Comparison of ENCODE assay signal across 1 cellular context in genomic region chr3:99846472-99846871, GRCh38.
TF ChIP-seq lines count a peak whose summit lies in the region.

No MANE protein-coding gene starts in this region.

TF ChIP-seq in HepG2, 621 proteins besides CTCF, POLR2A, EP300 and RAD21 (continued from another document and continues in another):
- TF ChIP-seq MEF2D (CRISPR knock-in tag; IDR thresholded peaks at IDR 0.05): no peak
- peak; percentile 32; the same call in 1 of the 2 replicates for TF ChIP-seq MED1 (CRISPR knock-in tag; IDR thresholded peaks at IDR 0.05)
- no peak for TF ChIP-seq NFE2L1 (CRISPR knock-in tag; IDR thresholded peaks at IDR 0.05; ENCODE audit: borderline replicate concordance)
- no peak for TF ChIP-seq HOXA9 (CRISPR knock-in tag; IDR thresholded peaks at IDR 0.05; ENCODE audit: borderline replicate concordance)
- no peak for TF ChIP-seq ZNF329 (CRISPR knock-in tag; IDR thresholded peaks at IDR 0.05; ENCODE audit: low read depth)
- no peak for TF ChIP-seq ATF6 (CRISPR knock-in tag; conservative IDR thresholded peaks at IDR 0.05)
- no peak for TF ChIP-seq SOX5 (CRISPR knock-in tag; IDR thresholded peaks at IDR 0.05; ENCODE audit: borderline replicate concordance)
- TF ChIP-seq, protein P1, sequence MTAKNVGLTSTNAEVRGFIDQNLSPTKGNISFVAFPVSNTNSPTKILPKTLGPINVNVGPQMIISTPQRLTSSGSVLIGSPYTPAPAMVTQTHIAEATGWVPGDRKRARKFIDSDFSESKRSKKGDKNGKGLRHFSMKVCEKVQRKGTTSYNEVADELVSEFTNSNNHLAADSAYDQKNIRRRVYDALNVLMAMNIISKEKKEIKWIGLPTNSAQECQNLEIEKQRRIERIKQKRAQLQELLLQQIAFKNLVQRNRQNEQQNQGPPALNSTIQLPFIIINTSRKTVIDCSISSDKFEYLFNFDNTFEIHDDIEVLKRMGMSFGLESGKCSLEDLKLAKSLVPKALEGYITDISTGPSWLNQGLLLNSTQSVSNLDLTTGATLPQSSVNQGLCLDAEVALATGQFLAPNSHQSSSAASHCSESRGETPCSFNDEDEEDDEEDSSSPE (CRISPR knock-in tag; IDR thresholded peaks at IDR 0.05): no peak
- TF ChIP-seq ZNF382 (CRISPR knock-in tag; IDR thresholded peaks at IDR 0.05; ENCODE audit: borderline replicate concordance): no peak
- no peak for TF ChIP-seq NBN (conservative IDR thresholded peaks at IDR 0.05)
- TF ChIP-seq CREM (IDR thresholded peaks at IDR 0.05): peak; percentile 18; the same call in 1 of the 2 replicates
- no peak for TF ChIP-seq CREM (CRISPR knock-in tag; IDR thresholded peaks at IDR 0.05)
- no peak for TF ChIP-seq ZNF253 (CRISPR knock-in tag; IDR thresholded peaks at IDR 0.05; ENCODE audit: borderline replicate concordance)
- TF ChIP-seq PAX8 (CRISPR knock-in tag; IDR thresholded peaks at IDR 0.05; ENCODE audit: borderline replicate concordance): no peak
- no peak for TF ChIP-seq SIN3A (IDR thresholded peaks at IDR 0.05; ENCODE audit: borderline replicate concordance, low read depth, low read length)
- no peak for TF ChIP-seq NR2F6 (IDR thresholded peaks at IDR 0.05)
- no peak for TF ChIP-seq NR2F6 (CRISPR knock-in tag; IDR thresholded peaks at IDR 0.05)
- TF ChIP-seq CC2D1A (CRISPR knock-in tag; IDR thresholded peaks at IDR 0.05): no peak
- no peak for TF ChIP-seq PRDM10 (CRISPR knock-in tag; IDR thresholded peaks at IDR 0.05; ENCODE audit: low read depth)
- TF ChIP-seq ZNF709 (CRISPR knock-in tag; IDR thresholded peaks at IDR 0.05): no peak
- TF ChIP-seq AFF4 (CRISPR knock-in tag; IDR thresholded peaks at IDR 0.05): no peak
- TF ChIP-seq ATF2 (CRISPR knock-in tag; IDR thresholded peaks at IDR 0.05): no peak
- TF ChIP-seq, protein P2, sequence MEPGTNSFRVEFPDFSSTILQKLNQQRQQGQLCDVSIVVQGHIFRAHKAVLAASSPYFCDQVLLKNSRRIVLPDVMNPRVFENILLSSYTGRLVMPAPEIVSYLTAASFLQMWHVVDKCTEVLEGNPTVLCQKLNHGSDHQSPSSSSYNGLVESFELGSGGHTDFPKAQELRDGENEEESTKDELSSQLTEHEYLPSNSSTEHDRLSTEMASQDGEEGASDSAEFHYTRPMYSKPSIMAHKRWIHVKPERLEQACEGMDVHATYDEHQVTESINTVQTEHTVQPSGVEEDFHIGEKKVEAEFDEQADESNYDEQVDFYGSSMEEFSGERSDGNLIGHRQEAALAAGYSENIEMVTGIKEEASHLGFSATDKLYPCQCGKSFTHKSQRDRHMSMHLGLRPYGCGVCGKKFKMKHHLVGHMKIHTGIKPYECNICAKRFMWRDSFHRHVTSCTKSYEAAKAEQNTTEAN (CRISPR knock-in tag; conservative IDR thresholded peaks at IDR 0.05): no peak
- peak; percentile 21; the same call in 1 of the 2 replicates for TF ChIP-seq FOXA3 (CRISPR knock-in tag; IDR thresholded peaks at IDR 0.05)
- TF ChIP-seq FOXA1 (IDR thresholded peaks at IDR 0.05): no peak
- no peak for TF ChIP-seq FOXA1 (CRISPR knock-in tag; IDR thresholded peaks at IDR 0.05)
- TF ChIP-seq KLF9 (CRISPR knock-in tag; IDR thresholded peaks at IDR 0.05; ENCODE audit: low read depth): no peak
- TF ChIP-seq, protein P3, sequence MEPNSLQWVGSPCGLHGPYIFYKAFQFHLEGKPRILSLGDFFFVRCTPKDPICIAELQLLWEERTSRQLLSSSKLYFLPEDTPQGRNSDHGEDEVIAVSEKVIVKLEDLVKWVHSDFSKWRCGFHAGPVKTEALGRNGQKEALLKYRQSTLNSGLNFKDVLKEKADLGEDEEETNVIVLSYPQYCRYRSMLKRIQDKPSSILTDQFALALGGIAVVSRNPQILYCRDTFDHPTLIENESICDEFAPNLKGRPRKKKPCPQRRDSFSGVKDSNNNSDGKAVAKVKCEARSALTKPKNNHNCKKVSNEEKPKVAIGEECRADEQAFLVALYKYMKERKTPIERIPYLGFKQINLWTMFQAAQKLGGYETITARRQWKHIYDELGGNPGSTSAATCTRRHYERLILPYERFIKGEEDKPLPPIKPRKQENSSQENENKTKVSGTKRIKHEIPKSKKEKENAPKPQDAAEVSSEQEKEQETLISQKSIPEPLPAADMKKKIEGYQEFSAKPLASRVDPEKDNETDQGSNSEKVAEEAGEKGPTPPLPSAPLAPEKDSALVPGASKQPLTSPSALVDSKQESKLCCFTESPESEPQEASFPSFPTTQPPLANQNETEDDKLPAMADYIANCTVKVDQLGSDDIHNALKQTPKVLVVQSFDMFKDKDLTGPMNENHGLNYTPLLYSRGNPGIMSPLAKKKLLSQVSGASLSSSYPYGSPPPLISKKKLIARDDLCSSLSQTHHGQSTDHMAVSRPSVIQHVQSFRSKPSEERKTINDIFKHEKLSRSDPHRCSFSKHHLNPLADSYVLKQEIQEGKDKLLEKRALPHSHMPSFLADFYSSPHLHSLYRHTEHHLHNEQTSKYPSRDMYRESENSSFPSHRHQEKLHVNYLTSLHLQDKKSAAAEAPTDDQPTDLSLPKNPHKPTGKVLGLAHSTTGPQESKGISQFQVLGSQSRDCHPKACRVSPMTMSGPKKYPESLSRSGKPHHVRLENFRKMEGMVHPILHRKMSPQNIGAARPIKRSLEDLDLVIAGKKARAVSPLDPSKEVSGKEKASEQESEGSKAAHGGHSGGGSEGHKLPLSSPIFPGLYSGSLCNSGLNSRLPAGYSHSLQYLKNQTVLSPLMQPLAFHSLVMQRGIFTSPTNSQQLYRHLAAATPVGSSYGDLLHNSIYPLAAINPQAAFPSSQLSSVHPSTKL (CRISPR knock-in tag; IDR thresholded peaks at IDR 0.05): peak; percentile 44; the same call in 1 of the 2 replicates
- TF ChIP-seq, protein P4, sequence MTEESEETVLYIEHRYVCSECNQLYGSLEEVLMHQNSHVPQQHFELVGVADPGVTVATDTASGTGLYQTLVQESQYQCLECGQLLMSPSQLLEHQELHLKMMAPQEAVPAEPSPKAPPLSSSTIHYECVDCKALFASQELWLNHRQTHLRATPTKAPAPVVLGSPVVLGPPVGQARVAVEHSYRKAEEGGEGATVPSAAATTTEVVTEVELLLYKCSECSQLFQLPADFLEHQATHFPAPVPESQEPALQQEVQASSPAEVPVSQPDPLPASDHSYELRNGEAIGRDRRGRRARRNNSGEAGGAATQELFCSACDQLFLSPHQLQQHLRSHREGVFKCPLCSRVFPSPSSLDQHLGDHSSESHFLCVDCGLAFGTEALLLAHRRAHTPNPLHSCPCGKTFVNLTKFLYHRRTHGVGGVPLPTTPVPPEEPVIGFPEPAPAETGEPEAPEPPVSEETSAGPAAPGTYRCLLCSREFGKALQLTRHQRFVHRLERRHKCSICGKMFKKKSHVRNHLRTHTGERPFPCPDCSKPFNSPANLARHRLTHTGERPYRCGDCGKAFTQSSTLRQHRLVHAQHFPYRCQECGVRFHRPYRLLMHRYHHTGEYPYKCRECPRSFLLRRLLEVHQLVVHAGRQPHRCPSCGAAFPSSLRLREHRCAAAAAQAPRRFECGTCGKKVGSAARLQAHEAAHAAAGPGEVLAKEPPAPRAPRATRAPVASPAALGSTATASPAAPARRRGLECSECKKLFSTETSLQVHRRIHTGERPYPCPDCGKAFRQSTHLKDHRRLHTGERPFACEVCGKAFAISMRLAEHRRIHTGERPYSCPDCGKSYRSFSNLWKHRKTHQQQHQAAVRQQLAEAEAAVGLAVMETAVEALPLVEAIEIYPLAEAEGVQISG (CRISPR knock-in tag; IDR thresholded peaks at IDR 0.05): no peak
- TF ChIP-seq SIX4 (CRISPR knock-in tag; IDR thresholded peaks at IDR 0.05): no peak
- 0 out of 2 replicates have a peak, but pooled peaks have one; percentile 9 for TF ChIP-seq FOSL2 (CRISPR knock-in tag; IDR thresholded peaks at IDR 0.05)
- no peak for TF ChIP-seq NFE2L2 (IDR thresholded peaks at IDR 0.05; ENCODE audit: low read length)
- TF ChIP-seq HIVEP1 (CRISPR knock-in tag; IDR thresholded peaks at IDR 0.05): no peak
- TF ChIP-seq RCOR2 (CRISPR knock-in tag; IDR thresholded peaks at IDR 0.05): no peak
- TF ChIP-seq ZNF800 (CRISPR knock-in tag; IDR thresholded peaks at IDR 0.05): 0 out of 2 replicates have a peak, but pooled peaks have one; percentile 16
- no peak for TF ChIP-seq ZNF724P (CRISPR knock-in tag; IDR thresholded peaks at IDR 0.05; ENCODE audit: borderline replicate concordance)
- peak; percentile 38; the same call in 1 of the 2 replicates for TF ChIP-seq RFX3 (CRISPR knock-in tag; IDR thresholded peaks at IDR 0.05)
- TF ChIP-seq RFX1 (IDR thresholded peaks at IDR 0.05): peak; percentile 36; the same call in 1 of the 2 replicates
- TF ChIP-seq KLF11 (CRISPR knock-in tag; IDR thresholded peaks at IDR 0.05): no peak
- no peak for TF ChIP-seq CCDC6 (CRISPR knock-in tag; IDR thresholded peaks at IDR 0.05)
